In genomic region chr17:8647202-8647601, GRCh38 we compare ENCODE assay signal across 28 cellular contexts.
"Had no signal": no experiment of that assay in that cellular context is flagged by ENCODE, and none has a peak within 500 bp of the region (broad histone marks: within the 10 kb centered on the region; RNA-seq: fewer than 3 reads in every experiment).

No MANE protein-coding gene starts in this region.

- FAIRE-seq: colon had no signal

- H3K27me3 ChIP-seq: body of pancreas, esophagus muscularis mucosa, gastrocnemius medialis, heart left ventricle had no signal

- H3K4me1 ChIP-seq: body of pancreas, foreskin keratinocyte had no signal

- ATAC-seq: activated CD4-positive, alpha-beta T cell treated with anti-CD3 and anti-CD28 coated beads for 36 hours; activated naive CD4-positive, alpha-beta T cell treated with anti-CD3 and anti-CD28 coated beads, Interleukin-2, amount 50 U/mL, for 72 hours; activated T-cell treated with anti-CD3 and anti-CD28 coated beads, Interleukin-2, amount 50 U/mL, for 72 hours; body of pancreas; effector memory CD8-positive, alpha-beta T cell; foreskin keratinocyte; gastrocnemius medialis; heart left ventricle had no signal

- H3K9me3 ChIP-seq: body of pancreas, esophagus muscularis mucosa, gastrocnemius medialis, heart left ventricle had no signal

- DNase-seq: activated CD4-positive, alpha-beta memory T cell treated with anti-CD3 and anti-CD28 coated beads, Interleukin-2, amount 10 ng/mL, durations not matched to agents 7 days and 5 days; activated CD4-positive, alpha-beta T cell treated with anti-CD3 and anti-CD28 coated beads for 36 hours; activated CD4-positive, alpha-beta T cell treated with anti-CD3 and anti-CD28 coated beads, Interleukin-2, amount 10 ng/mL, durations not matched to agents 24 days and 14 days; activated CD4-positive, CD25-positive, alpha-beta regulatory T cell; activated CD4-positive, CD25-positive, alpha-beta regulatory T cell treated with anti-CD3 and anti-CD28 coated beads, Interleukin-2, amount 50 U/mL, for 72 hours; activated CD8-positive, alpha-beta memory T cell treated with anti-CD3 and anti-CD28 coated beads, Interleukin-2, amount 50 U/mL, for 48 hours; activated gamma-delta T cell; activated naive CD4-positive, alpha-beta T cell; activated naive CD4-positive, alpha-beta T cell treated with anti-CD3 and anti-CD28 coated beads, Interleukin-2, amount 10 ng/mL, durations not matched to agents 7 days and 5 days; activated naive CD8-positive, alpha-beta T cell treated with anti-CD3 and anti-CD28 coated beads, Interleukin-2, amount 10 ng/mL, durations not matched to agents 7 days and 5 days; activated T-cell treated with anti-CD3 and anti-CD28 coated beads for 4 hours; activated T-cell treated with anti-CD3 and anti-CD28 coated beads, Interleukin-2, amount 50 U/mL, for 24 hours; activated T-cell treated with anti-CD3 and anti-CD28 coated beads, Interleukin-2, amount 50 U/mL, for 72 hours; body of pancreas; caudate nucleus; cortex of kidney; dermis blood vessel endothelial cell; effector CD4-positive, alpha-beta T cell; effector memory CD8-positive, alpha-beta T cell; erythroblast; foreskin keratinocyte; gastrocnemius medialis; glutamatergic neuron; heart left ventricle; T-helper 2 cell had no signal

- H3K36me3 ChIP-seq: esophagus muscularis mucosa, gastrocnemius medialis, heart left ventricle had no signal

- H3K27ac ChIP-seq: body of pancreas, esophagus muscularis mucosa, foreskin keratinocyte, gastrocnemius medialis, heart left ventricle had no signal

- H3K4me3 ChIP-seq: body of pancreas, esophagus muscularis mucosa, gastrocnemius medialis, heart left ventricle had no signal
